ENCODE assay signal across 11 cellular contexts in the genomic region with DNA sequence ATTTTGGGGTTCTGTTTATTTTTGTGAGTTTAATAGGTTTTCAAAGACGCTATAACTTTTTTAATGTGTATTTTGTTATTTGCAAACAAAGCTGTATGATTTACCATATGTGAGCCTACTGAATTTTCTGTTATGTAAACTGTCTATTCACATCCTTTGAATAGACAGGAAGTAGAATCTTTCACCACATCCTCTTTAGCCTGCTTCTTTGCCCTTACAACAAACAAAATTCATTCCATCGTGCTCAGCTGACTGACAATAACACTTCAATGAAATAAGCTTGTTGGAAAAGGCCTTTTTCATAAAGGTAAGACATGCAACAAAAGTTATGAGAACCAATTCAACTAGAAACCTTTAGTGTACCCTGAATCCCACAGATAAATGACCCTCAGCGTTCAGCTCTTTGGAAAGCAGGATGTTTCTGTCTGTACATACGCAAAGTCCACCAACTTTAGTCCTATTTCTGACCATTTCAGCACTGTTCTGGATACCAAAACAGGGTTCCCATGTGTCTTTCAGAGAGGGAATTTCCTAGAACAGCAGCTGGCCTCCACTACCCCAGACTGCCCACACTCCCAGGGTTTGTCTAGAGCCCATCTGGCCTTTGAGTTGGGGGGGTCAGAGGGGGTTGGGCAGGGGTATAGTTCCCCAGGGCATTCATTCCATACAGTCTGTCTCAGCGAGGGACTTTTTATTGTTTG.
DNase-seq lines count a peak whose midpoint lies in the region; ATAC-seq, FAIRE-seq and TF ChIP-seq lines count a peak whose summit lies in the region.
"Had no signal": no experiment of that assay in that cellular context is flagged by ENCODE, and none has a peak within 500 bp of the region (broad histone marks: within the 10 kb centered on the region; RNA-seq: fewer than 3 reads in every experiment).

No MANE protein-coding gene starts in this region.

- peak overlapping the region; percentile 80 for H3K27ac Mint-ChIP-seq in T-helper 2 cell treated with Interferon-gamma antibody and Interleukin-4, amounts not matched to agents 5 μg/mL and 100 μg/mL, for 36 hours
- H3K27ac Mint-ChIP-seq: type B pancreatic cell had no signal

- H3K9ac ChIP-seq in keratinocyte (ENCODE audit: control insufficient read depth, extremely low read depth, insufficient read depth, low read length): no peak overlapping the region

- H4K20me1 ChIP-seq in keratinocyte (ENCODE audit: control insufficient read depth, extremely low read depth, insufficient read depth, low read length): no peaks in the 10 kb centered on the region

- TF ChIP-seq POLR2A in Peyer's patch (IDR thresholded peaks at IDR 0.05): no peak

- H3K27ac ChIP-seq in ACC112 (ENCODE audit: low read depth, low read length) (no peak overlapping the region), keratinocyte (ENCODE audit: control insufficient read depth, insufficient read depth, low read length) (no peak overlapping the region), Peyer's patch (peak overlapping the region in 2 of 4 donors; percentile 9 to 42)

- ATAC-seq in HG02588 (IDR thresholded peaks at IDR 0.05; ENCODE audit: unreplicated experiment) (no peak), HG03280 (IDR thresholded peaks at IDR 0.05; ENCODE audit: unreplicated experiment) (no peak), GM18868 (IDR thresholded peaks at IDR 0.05; ENCODE audit: unreplicated experiment) (no peak)

- peaks cover 22% of the 10 kb centered on the region for H3K9me3 Mint-ChIP-seq in T-helper 2 cell treated with Interferon-gamma antibody and Interleukin-4, amounts not matched to agents 5 μg/mL and 100 μg/mL, for 36 hours

- peaks cover 37% of the 10 kb centered on the region for H3K36me3 Mint-ChIP-seq in T-helper 2 cell treated with Interferon-gamma antibody and Interleukin-4, amounts not matched to agents 5 μg/mL and 100 μg/mL, for 36 hours (ENCODE audit: low read depth)
- H3K36me3 Mint-ChIP-seq: type B pancreatic cell had no signal

- no peaks in the 10 kb centered on the region for H3K27me3 ChIP-seq in ACC112 (ENCODE audit: insufficient read depth, low read length)
- no peaks in the 10 kb centered on the region for H3K27me3 ChIP-seq in keratinocyte (ENCODE audit: control insufficient read depth, extremely low read depth, insufficient read depth, low read length)
- no peaks in the 10 kb centered on the region for H3K27me3 ChIP-seq in Peyer's patch

- H2AFZ ChIP-seq in ACC112 (ENCODE audit: low read length, unreplicated experiment) (peak overlapping the region; percentile 45), keratinocyte (ENCODE audit: control insufficient read depth, low read length) (peak overlapping the region; percentile 72)

- peaks cover 42% of the 10 kb centered on the region for H3K4me1 Mint-ChIP-seq in T-helper 2 cell treated with Interferon-gamma antibody and Interleukin-4, amounts not matched to agents 5 μg/mL and 100 μg/mL, for 36 hours (ENCODE audit: low read depth)

- no peaks in the 10 kb centered on the region for H3K9me1 ChIP-seq in keratinocyte (ENCODE audit: control insufficient read depth, extremely low read depth, insufficient read depth, low read length)

- no peak overlapping the region for H3K4me2 ChIP-seq in keratinocyte (ENCODE audit: control insufficient read depth, extremely low read depth, insufficient read depth, low read depth, low read length)

- H3K9me3 ChIP-seq in keratinocyte (ENCODE audit: control insufficient read depth, low read depth, low read length): no peaks in the 10 kb centered on the region
- no peaks in the 10 kb centered on the region for H3K9me3 ChIP-seq in Peyer's patch

- H3K4me1 ChIP-seq in ACC112 (ENCODE audit: control insufficient read depth, insufficient read depth, low read length, unreplicated experiment): peaks cover 5% of the 10 kb centered on the region
- no peaks in the 10 kb centered on the region for H3K4me1 ChIP-seq in keratinocyte (ENCODE audit: control insufficient read depth, extremely low read depth, insufficient read depth, low read length)
- H3K4me1 ChIP-seq in Peyer's patch: no peaks in the 10 kb centered on the region

- dilution Hi-C loops in keratinocyte (cut with MboI; ENCODE audit: extremely low pct_ligation_motif_present, low sequenced_read_pairs): no loop called here

- no peaks in the 10 kb centered on the region for H3K36me3 ChIP-seq in ACC112 (ENCODE audit: insufficient read depth, low read length)
- H3K36me3 ChIP-seq in keratinocyte (ENCODE audit: control insufficient read depth in 2 of 2, extremely low read depth in 1 of 2, insufficient read depth in 2 of 2, low read length in 2 of 2): no peaks in the 10 kb centered on the region
- H3K36me3 ChIP-seq in Peyer's patch: no peaks in the 10 kb centered on the region

- no peak for TF ChIP-seq CTCF in keratinocyte (optimal IDR thresholded peaks at IDR 0.05 in 1 of 3, IDR thresholded peaks at IDR 0.05 in 1 of 3, conservative IDR thresholded peaks at IDR 0.05 in 1 of 3; ENCODE audit: extremely low read depth in 1 of 3, insufficient read depth in 2 of 3, low read length in 3 of 3)
- no peak for TF ChIP-seq CTCF in Peyer's patch (IDR thresholded peaks at IDR 0.05)

- H3K4me3 ChIP-seq in ACC112 (ENCODE audit: low read depth, low read length) (no peak overlapping the region), keratinocyte (ENCODE audit: control insufficient read depth in 2 of 3, extremely low read depth in 1 of 3, insufficient read depth in 2 of 3, low read depth in 1 of 3, low read length in 3 of 3) (no peak overlapping the region), Peyer's patch (no peak overlapping the region)

- peak overlapping the region; percentile 60 for H3K4me3 Mint-ChIP-seq in T-helper 2 cell treated with Interferon-gamma antibody and Interleukin-4, amounts not matched to agents 5 μg/mL and 100 μg/mL, for 36 hours
- H3K4me3 Mint-ChIP-seq: type B pancreatic cell had no signal

- DNase-seq in GDM1 (lab: John Stamatoyannopoulos, UW) (peak; percentile 16), keratinocyte (ENCODE audit: low read depth, low spot score) (no peak), Peyer's patch (no peak)
- DNase-seq in T-helper 2 cell treated with Interferon-gamma antibody and Interleukin-4, amounts not matched to agents 5 μg/mL and 100 μg/mL, for 36 hours (ENCODE audit: low spot score): no peak
- DNase-seq: occipital lobe had no signal

- peak; percentile 44 for FAIRE-seq in keratinocyte (lab: Jason Lieb, UNC)
- FAIRE-seq: colon had no signal

- no peaks in the 10 kb centered on the region for H3K79me2 ChIP-seq in ACC112 (ENCODE audit: control insufficient read depth, insufficient read depth, low read length, unreplicated experiment)
- H3K79me2 ChIP-seq in keratinocyte (ENCODE audit: control insufficient read depth, insufficient read depth, low read length): no peaks in the 10 kb centered on the region

- H3K27me3 Mint-ChIP-seq in T-helper 2 cell treated with Interferon-gamma antibody and Interleukin-4, amounts not matched to agents 5 μg/mL and 100 μg/mL, for 36 hours (ENCODE audit: low read depth): no peaks in the 10 kb centered on the region
